Comparison of ENCODE assay signal across 18 cellular contexts in the genomic region with DNA sequence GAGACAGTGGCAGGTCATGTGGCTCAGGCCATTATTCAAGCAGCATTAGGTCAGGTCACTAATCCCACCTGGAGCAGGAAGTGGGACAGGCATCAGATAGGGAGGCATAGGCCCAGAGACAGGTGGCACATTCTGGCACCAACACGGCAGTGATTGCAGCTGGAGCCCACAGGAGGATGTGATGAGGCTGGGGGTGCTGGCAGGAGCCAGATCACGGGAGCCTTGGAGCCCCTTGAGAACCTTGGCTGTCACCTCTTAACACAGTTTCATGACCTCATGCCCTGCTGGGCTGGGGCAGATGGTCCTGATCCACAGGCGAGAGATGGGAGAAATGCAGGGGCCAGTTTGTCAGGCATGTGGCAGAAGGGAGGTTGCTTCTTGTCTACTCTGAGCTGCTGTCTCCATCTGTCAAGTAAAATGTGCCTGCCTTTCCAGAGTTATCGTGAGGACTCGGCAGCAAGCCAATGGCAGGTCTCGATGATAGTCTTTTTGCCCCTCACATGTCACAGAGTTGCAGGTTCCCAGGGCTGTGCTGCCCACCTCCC.
DNase-seq lines count a peak whose midpoint lies in the region; ATAC-seq and TF ChIP-seq lines count a peak whose summit lies in the region.
"Had no signal": no experiment of that assay in that cellular context is flagged by ENCODE, and none has a peak within 500 bp of the region (broad histone marks: within the 10 kb centered on the region; RNA-seq: fewer than 3 reads in every experiment).

No MANE protein-coding gene starts in this region.

- H3K27ac ChIP-seq in prostate gland, result no peak overlapping the region
- H3K27ac ChIP-seq: C4-2B had no signal

- intact Hi-C loops in activated CD4-positive, alpha-beta T cell treated with anti-CD3 and anti-CD28 coated beads, Interleukin-2, amount 10 ng/mL, durations not matched to agents 24 days and 14 days (cut with micrococcal nuclease), result loop anchor here (2.0 kb wide), 1 partner anchor 301 kb away; no protein-coding TSS in a partner anchor
- intact Hi-C loops in prostate gland (cut with DNase I) (no loop called here), left ventricle myocardium superior (cut with micrococcal nuclease) (no loop called here)

- WGBS in prostate gland, result 86% methylated on average over 6 of the region's 6 CpGs

- H3K27ac Mint-ChIP-seq in activated CD4-positive, alpha-beta T cell treated with anti-CD3 and anti-CD28 coated beads, Interleukin-2, amount 10 ng/mL, durations not matched to agents 24 days and 14 days, result peak overlapping the region; percentile 23
- H3K27ac Mint-ChIP-seq in activated naive CD8-positive, alpha-beta T cell treated with anti-CD3 and anti-CD28 coated beads, Interleukin-2, amount 10 ng/mL, durations not matched to agents 7 days and 5 days, result peak overlapping the region; percentile 93
- H3K27ac Mint-ChIP-seq in nephron progenitor cell, result peak overlapping the region; percentile 71
- H3K27ac Mint-ChIP-seq: mesothelial cell of epicardium had no signal

- peaks cover 47% of the 10 kb centered on the region for H3K36me3 Mint-ChIP-seq in activated CD4-positive, alpha-beta T cell treated with anti-CD3 and anti-CD28 coated beads, Interleukin-2, amount 10 ng/mL, durations not matched to agents 24 days and 14 days (ENCODE audit: low read depth)
- peaks cover 27% of the 10 kb centered on the region for H3K36me3 Mint-ChIP-seq in activated naive CD8-positive, alpha-beta T cell treated with anti-CD3 and anti-CD28 coated beads, Interleukin-2, amount 10 ng/mL, durations not matched to agents 7 days and 5 days
- H3K36me3 Mint-ChIP-seq in nephron progenitor cell (ENCODE audit: low read depth), result peaks cover 14% of the 10 kb centered on the region

- H3K4me1 ChIP-seq in prostate gland (replicated peaks), result no peaks in the 10 kb centered on the region

- H3K4me3 Mint-ChIP-seq in activated CD4-positive, alpha-beta T cell treated with anti-CD3 and anti-CD28 coated beads, Interleukin-2, amount 10 ng/mL, durations not matched to agents 24 days and 14 days, result no peak overlapping the region
- H3K4me3 Mint-ChIP-seq in activated naive CD8-positive, alpha-beta T cell treated with anti-CD3 and anti-CD28 coated beads, Interleukin-2, amount 10 ng/mL, durations not matched to agents 7 days and 5 days, result no peak overlapping the region
- no peak overlapping the region for H3K4me3 Mint-ChIP-seq in nephron progenitor cell
- H3K4me3 Mint-ChIP-seq: mesothelial cell of epicardium had no signal

- H3K4me3 ChIP-seq in foreskin fibroblast (ENCODE audit: low read depth in 1 of 2, low read length in 2 of 2) (no peak overlapping the region), prostate gland (no peak overlapping the region)

- H3K27me3 ChIP-seq in prostate gland (replicated peaks; ENCODE audit: insufficient read depth), result no peaks in the 10 kb centered on the region

- DNase-seq in activated CD4-positive, alpha-beta T cell treated with anti-CD3 and anti-CD28 coated beads, Interleukin-2, amount 10 ng/mL, durations not matched to agents 24 days and 14 days, result no peak
- DNase-seq in activated CD4-positive, alpha-beta T cell treated with anti-CD3 and anti-CD28 coated beads, Interleukin-2, amount 50 U/mL, for 4 hours, result no peak
- DNase-seq in NCI-H1694 treated with DMSO at 0.1 percent for 48 hours (lab: John Stamatoyannopoulos, UW) (peak; percentile 88), nephron progenitor cell (no peak), foreskin fibroblast (no peak), prostate gland (ENCODE audit: low spot score) (no peak), left ventricle myocardium superior (no peak)
- no peak for DNase-seq in activated naive CD8-positive, alpha-beta T cell treated with anti-CD3 and anti-CD28 coated beads, Interleukin-2, amount 10 ng/mL, durations not matched to agents 7 days and 5 days
- DNase-seq: activated CD4-positive, alpha-beta T cell treated with anti-CD3 and anti-CD28 coated beads for 1 hour; kidney glomerular epithelial cell; NCI-H1417; NCI-H2227 treated with DMSO at 0.1 percent for 48 hours; nucleus accumbens; right cardiac atrium; T-helper 9 cell had no signal

- peaks cover 0 to 5% of the 10 kb centered on the region in 2 donors for H3K36me3 ChIP-seq in prostate gland

- H3K27me3 Mint-ChIP-seq in activated CD4-positive, alpha-beta T cell treated with anti-CD3 and anti-CD28 coated beads, Interleukin-2, amount 10 ng/mL, durations not matched to agents 24 days and 14 days, result no peaks in the 10 kb centered on the region
- H3K27me3 Mint-ChIP-seq in activated naive CD8-positive, alpha-beta T cell treated with anti-CD3 and anti-CD28 coated beads, Interleukin-2, amount 10 ng/mL, durations not matched to agents 7 days and 5 days, result no peaks in the 10 kb centered on the region
- H3K27me3 Mint-ChIP-seq in nephron progenitor cell (ENCODE audit: low read depth, poor library complexity), result peaks cover 10% of the 10 kb centered on the region

- H3K9me3 Mint-ChIP-seq in activated CD4-positive, alpha-beta T cell treated with anti-CD3 and anti-CD28 coated beads, Interleukin-2, amount 10 ng/mL, durations not matched to agents 24 days and 14 days, result no peaks in the 10 kb centered on the region
- no peaks in the 10 kb centered on the region for H3K9me3 Mint-ChIP-seq in activated naive CD8-positive, alpha-beta T cell treated with anti-CD3 and anti-CD28 coated beads, Interleukin-2, amount 10 ng/mL, durations not matched to agents 7 days and 5 days
- H3K9me3 Mint-ChIP-seq in nephron progenitor cell, result no peaks in the 10 kb centered on the region
- H3K9me3 Mint-ChIP-seq: mesothelial cell of epicardium had no signal

- POLR2A ChIA-PET in activated naive CD8-positive, alpha-beta T cell treated with anti-CD3 and anti-CD28 coated beads, Interleukin-2, amount 10 ng/mL, durations not matched to agents 7 days and 5 days (lab: Charles Lee), result interaction anchor here (0.6 to 3.5 kb wide), 9 partner anchors 12 to 637 kb away, joined by 3 to 36 read pairs (median 4); partner anchors contain the start of gene SOCS1

- no peak for ATAC-seq in activated naive CD8-positive, alpha-beta T cell treated with anti-CD3 and anti-CD28 coated beads, Interleukin-2, amount 10 ng/mL, durations not matched to agents 7 days and 5 days (ENCODE audit: low read depth)
- ATAC-seq in left ventricle myocardium superior, result no peak
- ATAC-seq: HCT116, right cardiac atrium had no signal

- no peak for TF ChIP-seq POLR2A in prostate gland (IDR thresholded peaks at IDR 0.05)

- no peaks in the 10 kb centered on the region for H3K9me3 ChIP-seq in prostate gland

- peaks cover 71% of the 10 kb centered on the region for H3K4me1 Mint-ChIP-seq in activated CD4-positive, alpha-beta T cell treated with anti-CD3 and anti-CD28 coated beads, Interleukin-2, amount 10 ng/mL, durations not matched to agents 24 days and 14 days
- peaks cover 71% of the 10 kb centered on the region for H3K4me1 Mint-ChIP-seq in activated naive CD8-positive, alpha-beta T cell treated with anti-CD3 and anti-CD28 coated beads, Interleukin-2, amount 10 ng/mL, durations not matched to agents 7 days and 5 days
- peaks cover 45% of the 10 kb centered on the region for H3K4me1 Mint-ChIP-seq in nephron progenitor cell

- TF ChIP-seq CTCF in nephron progenitor cell (IDR thresholded peaks at IDR 0.05), result no peak
- TF ChIP-seq CTCF in foreskin fibroblast (IDR thresholded peaks at IDR 0.05; ENCODE audit: low read depth, low read length), result no peak
- TF ChIP-seq CTCF in prostate gland (IDR thresholded peaks at IDR 0.05), result no peak

Comparison
In these comparisons a context has a peak if more than half of its experiments do, and no peak if none do; other contexts are left out.
1. H3K27ac Mint-ChIP-seq: peak in every context shown above with its lines; median percentile 93 in activated naive CD8-positive, alpha-beta T cell treated with anti-CD3 and anti-CD28 coated beads, Interleukin-2, amount 10 ng/mL, durations not matched to agents 7 days and 5 days; 71 in nephron progenitor cell; 23 in activated CD4-positive, alpha-beta T cell treated with anti-CD3 and anti-CD28 coated beads, Interleukin-2, amount 10 ng/mL, durations not matched to agents 24 days and 14 days.